Comparison of ENCODE assay signal across 8 cellular contexts in genomic region chr18:34976899-34977786, GRCh38.
DNase-seq lines count a peak whose midpoint lies in the region; ATAC-seq lines count a peak whose summit lies in the region.

No MANE protein-coding gene starts in this region.

- H3K27me3 Mint-ChIP-seq in activated CD8-positive, alpha-beta memory T cell treated with anti-CD3 and anti-CD28 coated beads, Interleukin-2, amount 10 ng/mL, durations not matched to agents 7 days and 5 days, result peaks cover 55% of the 10 kb centered on the region

- ATAC-seq in GM19324 (IDR thresholded peaks at IDR 0.05; ENCODE audit: low FRiP score, unreplicated experiment) (peak; percentile 82), HG03439 (IDR thresholded peaks at IDR 0.05; ENCODE audit: unreplicated experiment) (peak; percentile 76)
- peak; percentile 80 for ATAC-seq in activated CD8-positive, alpha-beta memory T cell treated with anti-CD3 and anti-CD28 coated beads, Interleukin-2, amount 10 ng/mL, durations not matched to agents 7 days and 5 days

- peak overlapping the region; percentile 93 for H3K9ac ChIP-seq in endocrine pancreas (ENCODE audit: control insufficient read depth, insufficient read depth, low read length)

- peak overlapping the region; percentile 15 for H3K27ac Mint-ChIP-seq in activated CD8-positive, alpha-beta memory T cell treated with anti-CD3 and anti-CD28 coated beads, Interleukin-2, amount 10 ng/mL, durations not matched to agents 7 days and 5 days

- H3K4me1 Mint-ChIP-seq in activated CD8-positive, alpha-beta memory T cell treated with anti-CD3 and anti-CD28 coated beads, Interleukin-2, amount 10 ng/mL, durations not matched to agents 7 days and 5 days, result peaks cover 22% of the 10 kb centered on the region

- peak overlapping the region; percentile 91 for H3K4me3 ChIP-seq in endocrine pancreas (ENCODE audit: control insufficient read depth, insufficient read depth, low read length)
- H3K4me3 ChIP-seq in mononuclear cell (ENCODE audit: low read length), result peak overlapping the region; percentile 70

- peak overlapping the region; percentile 78 for H3K4me3 Mint-ChIP-seq in activated CD8-positive, alpha-beta memory T cell treated with anti-CD3 and anti-CD28 coated beads, Interleukin-2, amount 10 ng/mL, durations not matched to agents 7 days and 5 days

- no peaks in the 10 kb centered on the region for H3K27me3 ChIP-seq in endocrine pancreas (ENCODE audit: control insufficient read depth, insufficient read depth, low read length)
- peaks cover 31% of the 10 kb centered on the region for H3K27me3 ChIP-seq in mononuclear cell (ENCODE audit: insufficient read depth, low read length)

- H3K9me3 Mint-ChIP-seq in activated CD8-positive, alpha-beta memory T cell treated with anti-CD3 and anti-CD28 coated beads, Interleukin-2, amount 10 ng/mL, durations not matched to agents 7 days and 5 days (ENCODE audit: low read depth), result no peaks in the 10 kb centered on the region

- CTCF ChIA-PET in activated CD8-positive, alpha-beta memory T cell treated with anti-CD3 and anti-CD28 coated beads, Interleukin-2, amount 10 ng/mL, durations not matched to agents 7 days and 5 days (lab: Charles Lee), result interaction anchor here (1.4 kb wide), 1 partner anchor 64 kb away, joined by 3 read pairs; the partner anchor contains the start of gene MAPRE2

- H3K4me1 ChIP-seq in endocrine pancreas (ENCODE audit: control insufficient read depth, insufficient read depth, low read length) (peaks cover 5% of the 10 kb centered on the region), mononuclear cell (ENCODE audit: insufficient read depth, low read length) (peaks cover 24% of the 10 kb centered on the region)

- H3K36me3 ChIP-seq in endocrine pancreas (ENCODE audit: control insufficient read depth, insufficient read depth, low read length), result no peaks in the 10 kb centered on the region

- no peaks in the 10 kb centered on the region for H3K36me3 Mint-ChIP-seq in activated CD8-positive, alpha-beta memory T cell treated with anti-CD3 and anti-CD28 coated beads, Interleukin-2, amount 10 ng/mL, durations not matched to agents 7 days and 5 days

- DNase-seq in AG08396 (ENCODE audit: low spot score) (peak; percentile 62), NCI-H774 (lab: John Stamatoyannopoulos, UW) (peak; percentile 74)
- peak; percentile 85 for DNase-seq in activated CD8-positive, alpha-beta memory T cell treated with anti-CD3 and anti-CD28 coated beads, Interleukin-2, amount 10 ng/mL, durations not matched to agents 7 days and 5 days
- peak; percentile 70 to 72 for DNase-seq in stimulated activated CD8-positive, alpha-beta memory T cell treated with anti-CD3 and anti-CD28 coated beads, Interleukin-2, amount 100 ng/mL, for 1 hour (ENCODE audit: low read depth in 2 of 2)

- H3K9me3 ChIP-seq in endocrine pancreas (ENCODE audit: control insufficient read depth, low read length), result no peaks in the 10 kb centered on the region
- no peaks in the 10 kb centered on the region for H3K9me3 ChIP-seq in mononuclear cell (ENCODE audit: low read depth, low read length)

Comparison
In these comparisons a context has a peak if more than half of its experiments do, and no peak if none do; other contexts are left out.
1. Peak in every context shown above with its lines: DNase-seq, ATAC-seq and H3K4me3 ChIP-seq.